In genomic region chr20:12925214-12925755, GRCh38 we compare ENCODE assay signal across 8 cellular contexts.
A peak's percentile ranks its signal among the peaks of the same experiment; 100 is the strongest.
DNase-seq lines count a peak whose midpoint lies in the region; ATAC-seq, FAIRE-seq and TF ChIP-seq lines count a peak whose summit lies in the region.

No MANE protein-coding gene starts in this region.

- no peak overlapping the region for H4K8ac ChIP-seq in H9 (replicated peaks; ENCODE audit: insufficient read length, low read depth, low read length)

- H2BK12ac ChIP-seq in H9 (ENCODE audit: insufficient read length, low read depth, low read length): no peak overlapping the region

- DNase-seq in GM06990 (ENCODE audit: extremely low read depth, insufficient read length) (peak; percentile 1), H9 (peak; percentile 66), Karpas-422 (peak; percentile 87), PC-3 (peak; percentile 92), mammary epithelial cell (peak; percentile 73), keratinocyte (ENCODE audit: low read depth, low spot score) (no peak)
- DNase-seq in stimulated activated CD4-positive, alpha-beta T cell treated with anti-CD3 and anti-CD28 coated beads, TNF-alpha, amount 100 ng/mL, for 24 hours (ENCODE audit: low read depth in 3 of 3): peak in 2 of 3 experiments; percentile 3 to 11

- H3K4me3 ChIP-seq in GM06990 (replicated peaks; ENCODE audit: low read depth, low read length) (no peak overlapping the region), Karpas-422 (ENCODE audit: low read length) (no peak overlapping the region), PC-3 (ENCODE audit: low read length) (no peak overlapping the region), mammary epithelial cell (replicated peaks in 1 of 3; ENCODE audit: insufficient read depth in 1 of 3, low read depth in 2 of 3, low read length in 3 of 3) (no peak overlapping the region), keratinocyte (ENCODE audit: control insufficient read depth in 2 of 3, extremely low read depth in 1 of 3, insufficient read depth in 2 of 3, low read depth in 1 of 3, low read length in 3 of 3) (no peak overlapping the region)

- H3K23me2 ChIP-seq in H9 (ENCODE audit: insufficient read length, low read depth, low read length, poor library complexity, severe bottlenecking): no peaks in the 10 kb centered on the region

- no peak overlapping the region for H3K23ac ChIP-seq in H9 (ENCODE audit: insufficient read length, low read depth, low read length)

- H2BK120ac ChIP-seq in H9 (ENCODE audit: low read depth, low read length, poor library complexity, severe bottlenecking): no peak overlapping the region

- peak; percentile 85 for FAIRE-seq in A204.1 (lab: Jason Lieb, UNC)
- FAIRE-seq in keratinocyte (lab: Jason Lieb, UNC): peak; percentile 66

- no peaks in the 10 kb centered on the region for H3K36me3 ChIP-seq in GM06990 (ENCODE audit: control insufficient read depth, insufficient read depth, low read length)
- no peaks in the 10 kb centered on the region for H3K36me3 ChIP-seq in Karpas-422 (ENCODE audit: insufficient read depth, low read length)
- H3K36me3 ChIP-seq in PC-3 (ENCODE audit: low read depth, low read length): no peaks in the 10 kb centered on the region
- H3K36me3 ChIP-seq in mammary epithelial cell (ENCODE audit: insufficient read depth, low read length): no peaks in the 10 kb centered on the region
- H3K36me3 ChIP-seq in keratinocyte (ENCODE audit: control insufficient read depth in 2 of 2, extremely low read depth in 1 of 2, insufficient read depth in 2 of 2, low read length in 2 of 2): no peaks in the 10 kb centered on the region

- peaks cover 16% of the 10 kb centered on the region for H3F3A ChIP-seq in PC-3 (ENCODE audit: low read length, unreplicated experiment)

- peaks cover 13% of the 10 kb centered on the region for H3K9me3 ChIP-seq in H9 (ENCODE audit: control insufficient read depth, low read depth, low read length)
- no peaks in the 10 kb centered on the region for H3K9me3 ChIP-seq in Karpas-422 (ENCODE audit: low read length)
- H3K9me3 ChIP-seq in PC-3 (ENCODE audit: low read length): no peaks in the 10 kb centered on the region
- H3K9me3 ChIP-seq in mammary epithelial cell (replicated peaks; ENCODE audit: insufficient read depth, low read length): no peaks in the 10 kb centered on the region
- no peaks in the 10 kb centered on the region for H3K9me3 ChIP-seq in keratinocyte (ENCODE audit: control insufficient read depth, low read depth, low read length)

- no peak overlapping the region for H3K4ac ChIP-seq in H9 (ENCODE audit: low read depth, low read length)

- POLR2A ChIA-PET in PC-3 (lab: Charles Lee; ENCODE audit: unreplicated experiment): interaction anchor here (0.6 kb wide), 1 partner anchor 113 kb away, joined by 4 read pairs; no protein-coding TSS in a partner anchor

- intact Hi-C loops in PC-3 (cut with micrococcal nuclease): loop anchor here (1.0 to 5.0 kb wide), 3 partner anchors 41 to 627 kb away; no protein-coding TSS in a partner anchor
- intact Hi-C loops in mammary epithelial cell (cut with micrococcal nuclease): loop anchor here (1.0 to 5.0 kb wide), 9 partner anchors 41 to 862 kb away; partner anchors contain the start of gene NDUFAF5

- no peak overlapping the region for H2BK5ac ChIP-seq in H9 (ENCODE audit: insufficient read length, low read length)

- H3K9ac ChIP-seq in H9 (ENCODE audit: extremely low read depth, insufficient read length, low read length) (no peak overlapping the region), Karpas-422 (ENCODE audit: low read length) (no peak overlapping the region), PC-3 (ENCODE audit: low read length) (no peak overlapping the region), mammary epithelial cell (ENCODE audit: insufficient read depth, low read length) (no peak overlapping the region), keratinocyte (ENCODE audit: control insufficient read depth, extremely low read depth, insufficient read depth, low read length) (no peak overlapping the region)

- no peak overlapping the region for H2BK15ac ChIP-seq in H9 (ENCODE audit: low read depth, low read length)

- no peak overlapping the region for H3T11ph ChIP-seq in H9 (ENCODE audit: low read length)

- H3K4me2 ChIP-seq in H9 (ENCODE audit: insufficient read depth, insufficient read length, low read length): no peak overlapping the region
- no peak overlapping the region for H3K4me2 ChIP-seq in Karpas-422 (ENCODE audit: low read depth, low read length, poor library complexity, severe bottlenecking)
- peak overlapping the region; percentile 64 for H3K4me2 ChIP-seq in PC-3 (ENCODE audit: low read length)
- H3K4me2 ChIP-seq in mammary epithelial cell (ENCODE audit: insufficient read depth, low read depth, low read length): peak overlapping the region; percentile 4
- peak overlapping the region; percentile 35 for H3K4me2 ChIP-seq in keratinocyte (ENCODE audit: control insufficient read depth, extremely low read depth, insufficient read depth, low read depth, low read length)

- peak; percentile 27 for ATAC-seq in PC-3

- H3K9me3 Mint-ChIP-seq in H9: peaks cover 8 to 24% of the 10 kb centered on the region in 2 experiments

- H3K36me3 Mint-ChIP-seq in H9 (ENCODE audit: insufficient read depth in 1 of 3, low read depth in 3 of 3): peaks cover 6 to 19% (median 15%) of the 10 kb centered on the region in 3 experiments; a peak in 6 of 7 replicates

- H4K5ac ChIP-seq in H9 (ENCODE audit: insufficient read length, low read depth, low read length): no peak overlapping the region

- H3K27me3 Mint-ChIP-seq in H9 (ENCODE audit: low read depth): peaks cover 5% of the 10 kb centered on the region; the same call in 1 of the 2 replicates

- CTCF ChIA-PET in PC-3 (lab: Charles Lee): interaction anchor here (0.5 to 1.9 kb wide), 7 partner anchors 38 to 621 kb away, joined by 3 to 12 read pairs (median 5); no protein-coding TSS in a partner anchor
- CTCF ChIA-PET in mammary epithelial cell (lab: Charles Lee; ENCODE audit: low non-redundant PET): interaction anchor here (0.6 to 1.2 kb wide), 5 partner anchors 40 to 377 kb away, joined by 3 to 8 read pairs (median 4); no protein-coding TSS in a partner anchor

- BruUV-seq in PC-3 (replicated peaks; lab: Mats Ljungman, UMichigan): no TSS peak
- BruUV-seq in mammary epithelial cell (replicated peaks; lab: Mats Ljungman, UMichigan): no TSS peak

- H3K27ac ChIP-seq in H9 (ENCODE audit: insufficient read length, low read depth, low read length): no peak overlapping the region
- no peak overlapping the region for H3K27ac ChIP-seq in Karpas-422 (ENCODE audit: low read length)
- no peak overlapping the region for H3K27ac ChIP-seq in PC-3 (ENCODE audit: low read length)
- H3K27ac ChIP-seq in mammary epithelial cell (ENCODE audit: insufficient read depth, low read depth, low read length): no peak overlapping the region
- no peak overlapping the region for H3K27ac ChIP-seq in keratinocyte (ENCODE audit: control insufficient read depth, insufficient read depth, low read length)

- H3K27ac Mint-ChIP-seq in H9: peak overlapping the region in 1 of 3 experiments; percentile 42; a peak in 1 of 7 replicates

- H3K27me3 ChIP-seq in GM06990 (replicated peaks; ENCODE audit: control insufficient read depth, insufficient read depth, low read length) (no peaks in the 10 kb centered on the region; the same call in none of the 2 replicates), H9 (ENCODE audit: insufficient read depth, low read length) (no peaks in the 10 kb centered on the region), Karpas-422 (ENCODE audit: low read length) (no peaks in the 10 kb centered on the region), PC-3 (ENCODE audit: low read length) (no peaks in the 10 kb centered on the region), mammary epithelial cell (ENCODE audit: insufficient read depth, low read length) (no peaks in the 10 kb centered on the region), keratinocyte (ENCODE audit: control insufficient read depth, extremely low read depth, insufficient read depth, low read length) (no peaks in the 10 kb centered on the region)

- no peak overlapping the region for H2BK20ac ChIP-seq in H9 (ENCODE audit: low read depth, low read length, poor library complexity, severe bottlenecking)

- in situ Hi-C loops in mammary epithelial cell (cut with MboI; ENCODE audit: low sequenced_read_pairs in 2 of 2): loop anchor here in 1 of 2 donors (5.0 kb wide), 1 partner anchor 42 kb away; no protein-coding TSS in a partner anchor

- no peak overlapping the region for H4K91ac ChIP-seq in H9 (ENCODE audit: insufficient read length, low read depth, low read length)

- H4K20me1 ChIP-seq in H9 (ENCODE audit: control insufficient read depth, insufficient read depth, insufficient read length): no peaks in the 10 kb centered on the region
- no peaks in the 10 kb centered on the region for H4K20me1 ChIP-seq in Karpas-422 (ENCODE audit: insufficient read depth, low read depth, low read length)
- no peaks in the 10 kb centered on the region for H4K20me1 ChIP-seq in PC-3 (ENCODE audit: low read length)
- no peaks in the 10 kb centered on the region for H4K20me1 ChIP-seq in mammary epithelial cell (ENCODE audit: insufficient read depth, low read length)
- H4K20me1 ChIP-seq in keratinocyte (ENCODE audit: control insufficient read depth, extremely low read depth, insufficient read depth, low read length): no peaks in the 10 kb centered on the region

- H3K4me1 Mint-ChIP-seq in H9: peaks cover 38 to 44% of the 10 kb centered on the region in 2 experiments

- no peaks in the 10 kb centered on the region for H3K4me1 ChIP-seq in H9 (ENCODE audit: insufficient read depth, low read length)
- no peaks in the 10 kb centered on the region for H3K4me1 ChIP-seq in Karpas-422 (ENCODE audit: low read length)
- H3K4me1 ChIP-seq in PC-3 (ENCODE audit: insufficient read depth, low read length): peaks cover 49% of the 10 kb centered on the region
- peaks cover 31% of the 10 kb centered on the region for H3K4me1 ChIP-seq in mammary epithelial cell (ENCODE audit: insufficient read depth, low read length)
- peaks cover 38% of the 10 kb centered on the region for H3K4me1 ChIP-seq in keratinocyte (ENCODE audit: control insufficient read depth, extremely low read depth, insufficient read depth, low read length)

- dilution Hi-C loops in mammary epithelial cell (cut with HindIII; ENCODE audit: low sequenced_read_pairs): no loop called here
- dilution Hi-C loops in keratinocyte (cut with MboI; ENCODE audit: extremely low pct_ligation_motif_present, low sequenced_read_pairs): no loop called here

- H3K18ac ChIP-seq in H9 (ENCODE audit: insufficient read length, low read depth, low read length): no peak overlapping the region

- H3K9me1 ChIP-seq in keratinocyte (ENCODE audit: control insufficient read depth, extremely low read depth, insufficient read depth, low read length): no peaks in the 10 kb centered on the region

- WGBS in H9 (ENCODE audit: extremely low coverage, insufficient read length, low lambda C conversion rate): no CpG with 5 or more reads among the region's 7 CpGs
- 39% methylated on average over 6 of the region's 7 CpGs for WGBS in mammary epithelial cell (ENCODE audit: low coverage, missing lambda C conversion rate)

- no peak overlapping the region for H2AK5ac ChIP-seq in H9 (ENCODE audit: insufficient read length, low read length)

- H3K4me3 Mint-ChIP-seq in H9: no peak overlapping the region

- H3K9me2 ChIP-seq in Karpas-422 (replicated peaks; ENCODE audit: insufficient read depth, low read length): no peaks in the 10 kb centered on the region
- H3K9me2 ChIP-seq in PC-3 (replicated peaks; ENCODE audit: low read length): no peaks in the 10 kb centered on the region

- no peak overlapping the region for H2AFZ ChIP-seq in H9 (ENCODE audit: low read length)
- H2AFZ ChIP-seq in Karpas-422 (ENCODE audit: low read length): no peak overlapping the region
- peak overlapping the region; percentile 72 for H2AFZ ChIP-seq in PC-3 (ENCODE audit: low read length)
- H2AFZ ChIP-seq in mammary epithelial cell (ENCODE audit: low read depth, low read length): peak overlapping the region; percentile 48
- H2AFZ ChIP-seq in keratinocyte (ENCODE audit: control insufficient read depth, low read length): peak overlapping the region; percentile 1

- no peaks in the 10 kb centered on the region for H3K79me1 ChIP-seq in H9 (ENCODE audit: insufficient read depth, low read depth, low read length, poor library complexity, severe bottlenecking)

- TF ChIP-seq CTCF in GM06990 (IDR thresholded peaks at IDR 0.05; ENCODE audit: insufficient read depth, low read length, poor library complexity, severe bottlenecking) (peak; percentile 84), H9 (conservative IDR thresholded peaks at IDR 0.05) (peak; percentile 91), PC-3 (conservative IDR thresholded peaks at IDR 0.05; ENCODE audit: low read depth, low read length) (peak; percentile 99), mammary epithelial cell (conservative IDR thresholded peaks at IDR 0.05 in 1 of 2, IDR thresholded peaks at IDR 0.05 in 1 of 2; ENCODE audit: extremely low read depth in 1 of 2, insufficient read depth in 1 of 2, low read depth in 1 of 2, low read length in 2 of 2) (peak; percentile 86 to 98), keratinocyte (optimal IDR thresholded peaks at IDR 0.05 in 1 of 3, IDR thresholded peaks at IDR 0.05 in 1 of 3, conservative IDR thresholded peaks at IDR 0.05 in 1 of 3; ENCODE audit: extremely low read depth in 1 of 3, insufficient read depth in 2 of 3, low read length in 3 of 3) (peak; percentile 91 to 99 (median 92))

- no peaks in the 10 kb centered on the region for H3K79me2 ChIP-seq in H9 (ENCODE audit: insufficient read depth, low read length)
- no peaks in the 10 kb centered on the region for H3K79me2 ChIP-seq in Karpas-422 (ENCODE audit: low read length)
- no peaks in the 10 kb centered on the region for H3K79me2 ChIP-seq in PC-3 (ENCODE audit: low read length)
- no peaks in the 10 kb centered on the region for H3K79me2 ChIP-seq in mammary epithelial cell (ENCODE audit: insufficient read depth, low read length)
- no peaks in the 10 kb centered on the region for H3K79me2 ChIP-seq in keratinocyte (ENCODE audit: control insufficient read depth, insufficient read depth, low read length)

- H3K56ac ChIP-seq in H9 (ENCODE audit: insufficient read length, low read depth, low read length): no peak overlapping the region

- H3K14ac ChIP-seq in H9 (ENCODE audit: insufficient read depth, low read length): no peak overlapping the region

Comparison
In these comparisons a context has a peak if more than half of its experiments do, and no peak if none do; other contexts are left out.
1. H2AFZ ChIP-seq: peak in PC-3 (single experiment), mammary epithelial cell (single experiment) and keratinocyte (single experiment); none in H9 (single experiment) and Karpas-422 (single experiment).
2. H3K4me2 ChIP-seq: peak in PC-3 (single experiment), mammary epithelial cell (single experiment) and keratinocyte (single experiment); none in H9 (single experiment) and Karpas-422 (single experiment).
3. Peak in every context shown above with its lines, with median percentiles within 50 percentile points of each other: CTCF ChIP-seq.